In the genomic region with DNA sequence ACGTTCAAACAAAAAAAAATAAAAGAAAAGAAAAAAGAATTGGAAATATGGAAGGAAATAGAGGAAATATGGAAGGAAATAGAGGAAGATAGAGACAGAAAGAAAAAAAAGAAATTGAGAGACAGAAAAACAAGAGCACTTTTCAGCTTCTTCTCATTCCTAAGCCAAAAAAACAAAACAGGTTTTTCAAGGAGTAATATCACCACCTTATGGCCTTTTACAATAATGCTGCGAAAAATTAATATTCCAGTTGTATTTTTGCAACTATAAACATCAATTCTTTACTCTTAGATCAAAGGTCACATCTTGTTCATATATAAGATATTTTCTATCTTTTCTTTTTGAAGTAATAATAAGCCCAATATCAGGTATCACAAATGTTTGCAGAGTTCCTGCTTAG, we compare ENCODE assay signal across 14 cellular contexts.
DNase-seq lines count a peak whose midpoint lies in the region; ATAC-seq and TF ChIP-seq lines count a peak whose summit lies in the region.
"Had no signal": no experiment of that assay in that cellular context is flagged by ENCODE, and none has a peak within 500 bp of the region (broad histone marks: within the 10 kb centered on the region; RNA-seq: fewer than 3 reads in every experiment).

No MANE protein-coding gene starts in this region.

- H3K27me3 Mint-ChIP-seq in chondrocyte (ENCODE audit: low read depth) (no peaks in the 10 kb centered on the region), neural progenitor cell (ENCODE audit: insufficient read depth, low read depth) (no peaks in the 10 kb centered on the region)
- peaks cover 4% of the 10 kb centered on the region for H3K27me3 Mint-ChIP-seq in activated naive CD8-positive, alpha-beta T cell treated with anti-CD3 and anti-CD28 coated beads for 36 hours

- H2AFZ ChIP-seq in neural progenitor cell (replicated peaks): no peak overlapping the region

- no peaks in the 10 kb centered on the region for H3K9me3 ChIP-seq in neural progenitor cell (ENCODE audit: low read depth)
- H3K9me3 ChIP-seq: neutrophil had no signal

- no peaks in the 10 kb centered on the region for H3K36me3 Mint-ChIP-seq in chondrocyte (ENCODE audit: low read depth)
- no peaks in the 10 kb centered on the region for H3K36me3 Mint-ChIP-seq in neural progenitor cell
- no peaks in the 10 kb centered on the region for H3K36me3 Mint-ChIP-seq in activated naive CD8-positive, alpha-beta T cell treated with anti-CD3 and anti-CD28 coated beads for 36 hours

- no peak overlapping the region for H3K27ac Mint-ChIP-seq in chondrocyte (ENCODE audit: unreplicated experiment)
- no peak overlapping the region for H3K27ac Mint-ChIP-seq in neural progenitor cell
- no peak overlapping the region for H3K27ac Mint-ChIP-seq in activated naive CD8-positive, alpha-beta T cell treated with anti-CD3 and anti-CD28 coated beads for 36 hours

- no peak overlapping the region for H3K9ac ChIP-seq in neural progenitor cell

- no peaks in the 10 kb centered on the region for H4K20me1 ChIP-seq in neural progenitor cell (ENCODE audit: low read depth)

- H3K4me1 Mint-ChIP-seq in chondrocyte (ENCODE audit: low read depth) (peaks cover 8% of the 10 kb centered on the region), neural progenitor cell (peaks cover 16% of the 10 kb centered on the region)
- H3K4me1 Mint-ChIP-seq in activated naive CD8-positive, alpha-beta T cell treated with anti-CD3 and anti-CD28 coated beads for 36 hours: no peaks in the 10 kb centered on the region

- no peak overlapping the region for H3K4me3 Mint-ChIP-seq in chondrocyte (ENCODE audit: unreplicated experiment)
- H3K4me3 Mint-ChIP-seq in neural progenitor cell: no peak overlapping the region
- no peak overlapping the region for H3K4me3 Mint-ChIP-seq in activated naive CD8-positive, alpha-beta T cell treated with anti-CD3 and anti-CD28 coated beads for 36 hours

- H3K9me3 Mint-ChIP-seq in chondrocyte (ENCODE audit: low read depth): no peaks in the 10 kb centered on the region
- no peaks in the 10 kb centered on the region for H3K9me3 Mint-ChIP-seq in neural progenitor cell
- H3K9me3 Mint-ChIP-seq in activated naive CD8-positive, alpha-beta T cell treated with anti-CD3 and anti-CD28 coated beads for 36 hours: no peaks in the 10 kb centered on the region

- peaks cover 14% of the 10 kb centered on the region for H3F3A ChIP-seq in neural progenitor cell (ENCODE audit: low read depth)

- in situ Hi-C loops in GM13977 (cut with MboI; ENCODE audit: low pct_unique_long_range_greater_than_20kb, low sequenced_read_pairs, unreplicated experiment): no loop called here

- no peaks in the 10 kb centered on the region for H3K27me3 ChIP-seq in neural progenitor cell
- H3K27me3 ChIP-seq: neutrophil had no signal

- H3K4me1 ChIP-seq in neural progenitor cell: peaks cover 20% of the 10 kb centered on the region

- H3K27ac ChIP-seq in neural progenitor cell: no peak overlapping the region
- H3K27ac ChIP-seq: HL-60, neutrophil, WERI-Rb-1 had no signal

- no peaks in the 10 kb centered on the region for H3K36me3 ChIP-seq in neural progenitor cell
- H3K36me3 ChIP-seq: neutrophil, WERI-Rb-1 had no signal

- H3K4me3 ChIP-seq in neural progenitor cell: no peak overlapping the region

- H3K4me2 ChIP-seq in neural progenitor cell: no peak overlapping the region

- DNase-seq in GM13977 (ENCODE audit: low spot score) (no peak), NCI-H1092 (lab: John Stamatoyannopoulos, UW) (peak; percentile 12), chondrocyte (ENCODE audit: low spot score) (no peak), neural progenitor cell (ENCODE audit: low spot score) (no peak), NCI-H2107 (lab: John Stamatoyannopoulos, UW) (no peak), NCI-H187 (lab: John Stamatoyannopoulos, UW) (no peak)
- DNase-seq in activated naive CD8-positive, alpha-beta T cell treated with anti-CD3 and anti-CD28 coated beads for 36 hours: no peak
- DNase-seq: central memory CD4-positive, alpha-beta T cell; stimulated activated CD4-positive, alpha-beta T cell treated with anti-CD3 and anti-CD28 coated beads, Interleukin-2, amount 100 ng/mL, for 24 hours; stimulated activated naive CD4-positive, alpha-beta T cell treated with Interleukin-2 at 50 U/mL for 16 hours; WERI-Rb-1 had no signal

- TF ChIP-seq CTCF in GM13977 (IDR thresholded peaks at IDR 0.05; ENCODE audit: extremely low read depth, insufficient read depth, missing control alignments): peak; percentile 18
- peak; percentile 85 for TF ChIP-seq CTCF in chondrocyte (IDR thresholded peaks at IDR 0.05)
- TF ChIP-seq CTCF in neural progenitor cell (IDR thresholded peaks at IDR 0.05): peak; percentile 28

- no peak for ATAC-seq in HG02970 (IDR thresholded peaks at IDR 0.05; ENCODE audit: low FRiP score, unreplicated experiment)

- H3K79me2 ChIP-seq in neural progenitor cell (ENCODE audit: low read depth): no peaks in the 10 kb centered on the region

Comparison
In these comparisons a context has a peak if more than half of its experiments do, and no peak if none do; other contexts are left out.
1. CTCF ChIP-seq: peak in every context shown above with its lines; median percentile 85 in chondrocyte; 28 in neural progenitor cell; 18 in GM13977.